In the genomic region with DNA sequence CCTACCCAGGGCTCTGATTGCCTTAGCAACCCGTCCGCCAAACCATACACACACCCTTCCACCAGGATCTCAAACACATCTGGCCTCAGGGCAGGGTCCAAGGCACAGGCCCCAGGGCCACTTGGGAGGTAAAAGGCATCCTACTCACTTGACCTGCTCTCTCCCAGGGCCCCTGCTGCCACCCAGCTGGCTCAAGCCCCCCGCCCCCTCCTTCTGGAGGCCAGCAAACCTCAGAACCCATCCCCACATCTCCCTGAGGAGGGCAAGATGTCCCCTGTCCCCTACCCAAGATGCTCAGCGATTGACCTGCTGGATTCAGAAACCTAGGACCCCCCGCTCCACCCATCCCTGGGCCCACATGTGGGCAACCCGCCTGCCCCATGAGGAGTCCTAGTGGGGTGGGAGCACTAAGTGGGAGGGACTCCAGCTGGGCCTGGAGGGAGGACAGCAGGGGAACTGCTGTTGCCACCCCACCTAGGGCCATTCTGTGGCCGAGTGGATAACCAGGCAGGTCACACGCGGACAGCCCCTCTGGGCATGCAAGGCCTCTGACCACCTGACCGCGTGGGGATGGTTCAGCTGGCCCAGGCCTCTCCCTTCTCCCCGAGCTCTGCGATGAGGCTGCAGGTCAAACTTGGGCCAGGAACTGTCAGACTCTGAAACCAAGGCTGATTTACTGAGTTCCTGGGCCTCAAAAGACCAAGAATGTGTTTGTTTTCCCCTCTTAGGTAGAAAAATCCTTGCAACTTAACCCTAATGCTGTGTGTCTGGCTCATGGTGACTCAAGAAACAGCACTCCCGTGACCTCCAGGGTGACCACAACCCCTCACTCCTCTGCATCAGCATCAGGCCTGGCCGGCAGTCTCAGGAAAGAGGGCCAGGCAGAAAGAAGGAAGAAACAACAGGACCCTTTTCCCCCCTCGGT, we compare ENCODE assay signal across 13 cellular contexts. TPM values are rescaled to one million over a fixed set of nuclear protein-coding genes. Genes with fewer than 3 reads are reported as not detected.
DNase-seq lines count a peak whose midpoint lies in the region; ATAC-seq and TF ChIP-seq lines count a peak whose summit lies in the region.
"Had no signal": no experiment of that assay in that cellular context is flagged by ENCODE, and none has a peak within 500 bp of the region (broad histone marks: within the 10 kb centered on the region; RNA-seq: fewer than 3 reads in every experiment).

No MANE protein-coding gene starts in this region.

- ATAC-seq in HG03280 (IDR thresholded peaks at IDR 0.05; ENCODE audit: unreplicated experiment) = no peak
- no peak for ATAC-seq in stimulated activated naive B cell treated with anti-CD40 and anti-IgM and Interleukin-4, amounts not matched to agents 10 μg/mL and 1 μg/mL and 100 μg/mL, for 72 hours (replicated peaks)

- DNase-seq in AG08396 (ENCODE audit: low spot score) (peak; percentile 9), GM13977 (ENCODE audit: low spot score) (peak; percentile 4), choroid plexus epithelial cell (ENCODE audit: low read depth) (peak; percentile 41), neural crest cell (ENCODE audit: low read depth, low spot score) (no peak), Peyer's patch (no peak), amygdala (lab: John Stamatoyannopoulos, UW) (no peak)
- DNase-seq in stimulated activated naive B cell treated with anti-CD40 and anti-IgM and Interleukin-4, amounts not matched to agents 10 μg/mL and 1 μg/mL and 100 μg/mL, for 72 hours = no peak
- DNase-seq: activated CD4-positive, alpha-beta memory T cell treated with anti-CD3 and anti-CD28 coated beads, Interleukin-2, amount 10 ng/mL, durations not matched to agents 7 days and 5 days; activated naive CD4-positive, alpha-beta T cell treated with Interleukin-2 at 50 U/mL for 16 hours; T-helper 1 cell; upper lobe of left lung had no signal

- peak overlapping the region; percentile 71 for H3K4me3 Mint-ChIP-seq in neural crest cell
- no peak overlapping the region for H3K4me3 Mint-ChIP-seq in stimulated activated naive B cell treated with anti-CD40 and anti-IgM and Interleukin-4, amounts not matched to agents 10 μg/mL and 1 μg/mL and 100 μg/mL, for 72 hours
- H3K4me3 Mint-ChIP-seq: activated CD4-positive, alpha-beta memory T cell treated with anti-CD3 and anti-CD28 coated beads, Interleukin-2, amount 10 ng/mL, durations not matched to agents 7 days and 5 days; dendritic cell treated with granulocyte-macrophage colony-stimulating factor and Interleukin-4, amounts not matched to agents 40 ng/mL and 50 ng/mL, for 4 days had no signal

- H3K4me3 ChIP-seq in choroid plexus epithelial cell (ENCODE audit: low read depth, low read length) = no peak overlapping the region
- no peak overlapping the region for H3K4me3 ChIP-seq in Peyer's patch
- H3K4me3 ChIP-seq: upper lobe of left lung had no signal

- no peak overlapping the region for H3K27ac ChIP-seq in Peyer's patch
- H3K27ac ChIP-seq: upper lobe of left lung had no signal

- H3K36me3 ChIP-seq in Peyer's patch = no peaks in the 10 kb centered on the region

- no peaks in the 10 kb centered on the region for H3K27me3 ChIP-seq in Peyer's patch
- H3K27me3 ChIP-seq: upper lobe of left lung had no signal

- no peaks in the 10 kb centered on the region for H3K27me3 Mint-ChIP-seq in neural crest cell (ENCODE audit: low read depth)
- no peaks in the 10 kb centered on the region for H3K27me3 Mint-ChIP-seq in stimulated activated naive B cell treated with anti-CD40 and anti-IgM and Interleukin-4, amounts not matched to agents 10 μg/mL and 1 μg/mL and 100 μg/mL, for 72 hours
- H3K27me3 Mint-ChIP-seq: activated CD4-positive, alpha-beta memory T cell treated with anti-CD3 and anti-CD28 coated beads, Interleukin-2, amount 10 ng/mL, durations not matched to agents 7 days and 5 days had no signal

- peaks cover 16% of the 10 kb centered on the region for H3K36me3 Mint-ChIP-seq in neural crest cell (ENCODE audit: low read depth)
- no peaks in the 10 kb centered on the region for H3K36me3 Mint-ChIP-seq in stimulated activated naive B cell treated with anti-CD40 and anti-IgM and Interleukin-4, amounts not matched to agents 10 μg/mL and 1 μg/mL and 100 μg/mL, for 72 hours

- H3K4me1 Mint-ChIP-seq in neural crest cell = peaks cover 45% of the 10 kb centered on the region
- peaks cover 16 to 35% of the 10 kb centered on the region in 2 donors for H3K4me1 Mint-ChIP-seq in stimulated activated naive B cell treated with anti-CD40 and anti-IgM and Interleukin-4, amounts not matched to agents 10 μg/mL and 1 μg/mL and 100 μg/mL, for 72 hours

- H3K4me1 ChIP-seq in Peyer's patch = peaks cover 0 to 8% (median 2%) of the 10 kb centered on the region in 4 donors

- no peak for TF ChIP-seq POLR2A in Peyer's patch (IDR thresholded peaks at IDR 0.05)

- H3K27ac Mint-ChIP-seq in neural crest cell (ENCODE audit: unreplicated experiment) = no peak overlapping the region
- no peak overlapping the region for H3K27ac Mint-ChIP-seq in stimulated activated naive B cell treated with anti-CD40 and anti-IgM and Interleukin-4, amounts not matched to agents 10 μg/mL and 1 μg/mL and 100 μg/mL, for 72 hours
- H3K27ac Mint-ChIP-seq: activated CD4-positive, alpha-beta memory T cell treated with anti-CD3 and anti-CD28 coated beads, Interleukin-2, amount 10 ng/mL, durations not matched to agents 7 days and 5 days; dendritic cell treated with granulocyte-macrophage colony-stimulating factor and Interleukin-4, amounts not matched to agents 40 ng/mL and 50 ng/mL, for 4 days had no signal

- no peaks in the 10 kb centered on the region for H3K9me3 ChIP-seq in Peyer's patch
- H3K9me3 ChIP-seq: upper lobe of left lung had no signal

- no peaks in the 10 kb centered on the region for H3K9me3 Mint-ChIP-seq in neural crest cell
- no peaks in the 10 kb centered on the region for H3K9me3 Mint-ChIP-seq in stimulated activated naive B cell treated with anti-CD40 and anti-IgM and Interleukin-4, amounts not matched to agents 10 μg/mL and 1 μg/mL and 100 μg/mL, for 72 hours
- H3K9me3 Mint-ChIP-seq: activated CD4-positive, alpha-beta memory T cell treated with anti-CD3 and anti-CD28 coated beads, Interleukin-2, amount 10 ng/mL, durations not matched to agents 7 days and 5 days; dendritic cell treated with granulocyte-macrophage colony-stimulating factor and Interleukin-4, amounts not matched to agents 40 ng/mL and 50 ng/mL, for 4 days had no signal

- in situ Hi-C loops in GM13977 (cut with MboI; ENCODE audit: low pct_unique_long_range_greater_than_20kb, low sequenced_read_pairs, unreplicated experiment) = loop anchor here (25.0 kb wide), 1 partner anchor 278 kb away; no protein-coding TSS in a partner anchor

- TF ChIP-seq CTCF in GM13977 (IDR thresholded peaks at IDR 0.05; ENCODE audit: extremely low read depth, insufficient read depth, missing control alignments) (no peak), choroid plexus epithelial cell (conservative IDR thresholded peaks at IDR 0.05; ENCODE audit: low read depth, low read length) (no peak), neural crest cell (conservative IDR thresholded peaks at IDR 0.05) (no peak), Peyer's patch (IDR thresholded peaks at IDR 0.05) (no peak)

RNA-seq across cellular contexts. Expression of a gene that starts 4.2 kb away (rescaled TPM):
- total RNA-seq in neural crest cell = 104 and 113 TPM in 2 replicates
- 100 to 1,000 TPM in 1 of 4 donors, 10 to 100 TPM in 3; 51.8 to 156 (median 78.3) TPM for total RNA-seq in Peyer's patch

RNA-seq across cellular contexts. Expression of a gene that starts 13.6 kb away (rescaled TPM):
- total RNA-seq in neural crest cell (2.4 and 2.9 TPM in 2 replicates), Peyer's patch (10 to 100 TPM in 1 of 4 donors, 1 to 10 TPM in 3; 3.7 to 21.5 (median 5.6) TPM)

Comparison
In these comparisons a context has a peak if more than half of its experiments do, and no peak if none do; other contexts are left out.
1. DNase-seq: peak in AG08396 (single experiment), GM13977 (single experiment) and choroid plexus epithelial cell (single experiment); none in neural crest cell (single experiment), Peyer's patch (0 of 3), amygdala (0 of 56) and stimulated activated naive B cell treated with anti-CD40 and anti-IgM and Interleukin-4, amounts not matched to agents 10 μg/mL and 1 μg/mL and 100 μg/mL, for 72 hours (single experiment).